9 cellular contexts compared by ENCODE assay signal in genomic region chr9:134377976-134378375, GRCh38. TPM values are rescaled to one million over a fixed set of nuclear protein-coding genes. Genes with fewer than 3 reads are reported as not detected.
DNase-seq lines count a peak whose midpoint lies in the region; FAIRE-seq and TF ChIP-seq lines count a peak whose summit lies in the region.
"Had no signal": no experiment of that assay in that cellular context is flagged by ENCODE, and none has a peak within 500 bp of the region (broad histone marks: within the 10 kb centered on the region; RNA-seq: fewer than 3 reads in every experiment).

No MANE protein-coding gene starts in this region.

- peaks cover 92% of the 10 kb centered on the region for H4K20me1 ChIP-seq in osteoblast (ENCODE audit: insufficient read depth, low read length)

- H3K27me3 ChIP-seq in AG04450 (ENCODE audit: control insufficient read depth, insufficient read depth, low read length) (no peaks in the 10 kb centered on the region), MG63 (no peaks in the 10 kb centered on the region), osteoblast (ENCODE audit: insufficient read depth, low read length) (no peaks in the 10 kb centered on the region)

- POLR2A ChIA-PET in AG04450 (lab: Yijun Ruan, JAX), result no interaction called here

- H2AFZ ChIP-seq in osteoblast (ENCODE audit: low read length), result no peak overlapping the region

- FAIRE-seq in urothelium cell line (lab: Jason Lieb, UNC), result no peak

- H3K79me2 ChIP-seq in osteoblast (ENCODE audit: insufficient read depth, low read length), result peaks cover 98% of the 10 kb centered on the region

- H3K4me3 ChIP-seq in AG04450 (ENCODE audit: low read depth, low read length), result no peak overlapping the region
- H3K4me3 ChIP-seq in MG63, result no peak overlapping the region
- H3K4me3 ChIP-seq in osteoblast (ENCODE audit: insufficient read depth, low read length), result no peak overlapping the region

- H3K9me3 ChIP-seq in AG04450 (ENCODE audit: control insufficient read depth, insufficient read depth, low read length), result no peaks in the 10 kb centered on the region
- no peaks in the 10 kb centered on the region for H3K9me3 ChIP-seq in MG63
- no peaks in the 10 kb centered on the region for H3K9me3 ChIP-seq in osteoblast (ENCODE audit: low read depth, low read length)

- H3K4me1 ChIP-seq in osteoblast (ENCODE audit: insufficient read depth, low read length), result peaks cover 40% of the 10 kb centered on the region

- DNase-seq in AG04450 (ENCODE audit: low read depth, low spot score) (no peak), MG63 (peak; percentile 85), epithelial cell of prostate (ENCODE audit: low read depth, low spot score) (no peak), osteoblast (ENCODE audit: insufficient read length, low spot score, missing footprints) (peak; percentile 95), urothelium cell line (ENCODE audit: low spot score) (no peak), DMS153 (lab: John Stamatoyannopoulos, UW) (no peak), middle frontal gyrus (ENCODE audit: extremely low spot score, low spot score) (no peak)
- DNase-seq in activated CD4-positive, alpha-beta T cell treated with anti-CD3 and anti-CD28 coated beads for 48 hours, result no peak
- DNase-seq: endodermal cell had no signal

- H3K27ac ChIP-seq in AG04450 (ENCODE audit: low read depth, low read length), result peak overlapping the region; percentile 11
- H3K27ac ChIP-seq in epithelial cell of prostate, result peak overlapping the region; percentile 86
- peak overlapping the region; percentile 1 for H3K27ac ChIP-seq in osteoblast (ENCODE audit: low read depth, low read length)

- H3K4me2 ChIP-seq in osteoblast (ENCODE audit: insufficient read depth, low read length), result no peak overlapping the region

- TF ChIP-seq CTCF in AG04450 (IDR thresholded peaks at IDR 0.05; ENCODE audit: low read depth, low read length) (no peak), osteoblast (IDR thresholded peaks at IDR 0.05; ENCODE audit: extremely low read depth, low read depth, low read length) (no peak)

- H3K36me3 ChIP-seq in MG63, result no peaks in the 10 kb centered on the region
- H3K36me3 ChIP-seq in osteoblast (ENCODE audit: insufficient read depth, low read length), result no peaks in the 10 kb centered on the region

- CTCF ChIA-PET in AG04450 (lab: Charles Lee), result interaction anchor here (0.6 kb wide), 1 partner anchor 425 kb away, joined by 4 read pairs; no protein-coding TSS in a partner anchor

RNA-seq across cellular contexts. Expression of gene RXRA, which starts 51.7 kb away (rescaled TPM):
- 5.3 and 8.4 TPM in 2 replicates for polyA plus RNA-seq in AG04450 (2011; rRNA removed)
- polyA minus RNA-seq in AG04450 (2011; rRNA and poly(A)+ RNA removed), result 7.2 and 9.7 TPM in 2 replicates
- total RNA-seq in MG63 (2014; rRNA removed; shearing (Covaris generic); ENCODE audit: low replicate concordance), result 18.2 and 40.5 TPM in 2 replicates
- total RNA-seq in osteoblast, result 25.3 and 26.4 TPM in 2 replicates

Comparison
In these comparisons a context has a peak if more than half of its experiments do, and no peak if none do; other contexts are left out.
1. DNase-seq: peak in MG63 (single experiment) and osteoblast (single experiment); none in AG04450 (single experiment), epithelial cell of prostate (single experiment), urothelium cell line (single experiment), activated CD4-positive, alpha-beta T cell treated with anti-CD3 and anti-CD28 coated beads for 48 hours (single experiment), DMS153 (single experiment) and middle frontal gyrus (single experiment).
2. H3K27ac ChIP-seq: peak in every context shown above with its lines; median percentile 86 in epithelial cell of prostate; 11 in AG04450; 1 in osteoblast.